Comparison of ENCODE assay signal across 8 cellular contexts in genomic region chr6:52598123-52598823, GRCh38. TPM values are rescaled to one million over a fixed set of nuclear protein-coding genes. Genes with fewer than 3 reads are reported as not detected.
DNase-seq lines count a peak whose midpoint lies in the region; ATAC-seq and TF ChIP-seq lines count a peak whose summit lies in the region.

No MANE protein-coding gene starts in this region.

- H3K4me2 ChIP-seq in neuronal stem cell (ENCODE audit: insufficient read depth, low read length, poor library complexity, severe bottlenecking), result no peak overlapping the region

- H3K79me1 ChIP-seq in neuronal stem cell (ENCODE audit: low read depth, low read length), result no peaks in the 10 kb centered on the region

- H2AFZ ChIP-seq in neuronal stem cell (ENCODE audit: low read length), result peak overlapping the region; percentile 90

- intact Hi-C loops in activated naive CD4-positive, alpha-beta T cell treated with anti-CD3 and anti-CD28 coated beads for 36 hours (cut with micrococcal nuclease), result loop anchor here (1.0 kb wide), 1 partner anchor 182 kb away; no protein-coding TSS in a partner anchor

- H2BK5ac ChIP-seq in neuronal stem cell (ENCODE audit: low read length), result no peak overlapping the region

- H3K9me3 ChIP-seq in MG63 (no peaks in the 10 kb centered on the region), WERI-Rb-1 (ENCODE audit: severe bottlenecking) (no peaks in the 10 kb centered on the region), neuronal stem cell (replicated peaks in 1 of 2; ENCODE audit: control insufficient read depth in 2 of 2, insufficient read depth in 1 of 2, low read depth in 1 of 2, low read length in 2 of 2) (no peaks in the 10 kb centered on the region)

- no peak overlapping the region for H2AK5ac ChIP-seq in neuronal stem cell (ENCODE audit: low read depth, low read length)

- H3K4me3 Mint-ChIP-seq in activated naive CD4-positive, alpha-beta T cell treated with anti-CD3 and anti-CD28 coated beads for 36 hours, result no peak overlapping the region

- peak overlapping the region; percentile 87 for H4K8ac ChIP-seq in neuronal stem cell (ENCODE audit: low read depth, low read length)

- H3K18ac ChIP-seq in neuronal stem cell (ENCODE audit: low read length), result peak overlapping the region; percentile 50

- H3K23ac ChIP-seq in neuronal stem cell (ENCODE audit: low read depth, low read length, poor library complexity), result no peak overlapping the region

- WGBS in neuronal stem cell (ENCODE audit: extremely low coverage in 2 of 2, insufficient read length in 2 of 2, insufficient replicate concordance in 1 of 2), 2 donors, result no CpG with 5 or more reads among the region's 12 CpGs

- H3K27me3 Mint-ChIP-seq in activated naive CD4-positive, alpha-beta T cell treated with anti-CD3 and anti-CD28 coated beads for 36 hours (ENCODE audit: low read depth), result no peaks in the 10 kb centered on the region

- H2BK120ac ChIP-seq in neuronal stem cell (ENCODE audit: low read depth, low read length), result no peak overlapping the region

- no peaks in the 10 kb centered on the region for H3K36me3 Mint-ChIP-seq in activated naive CD4-positive, alpha-beta T cell treated with anti-CD3 and anti-CD28 coated beads for 36 hours (ENCODE audit: low read depth)

- H3K36me3 ChIP-seq in MG63, result no peaks in the 10 kb centered on the region
- no peaks in the 10 kb centered on the region for H3K36me3 ChIP-seq in WERI-Rb-1
- no peaks in the 10 kb centered on the region for H3K36me3 ChIP-seq in neuronal stem cell (replicated peaks in 1 of 2; ENCODE audit: control insufficient read depth in 2 of 2, insufficient read depth in 2 of 2, low read length in 2 of 2)

- no peak overlapping the region for H3K4ac ChIP-seq in neuronal stem cell (ENCODE audit: low read length)

- no peak overlapping the region for H2BK15ac ChIP-seq in neuronal stem cell (ENCODE audit: low read length)

- TF ChIP-seq CTCF in WERI-Rb-1 (IDR thresholded peaks at IDR 0.05; ENCODE audit: low read depth, low read length), result peak; percentile 79
- TF ChIP-seq CTCF in foreskin fibroblast (IDR thresholded peaks at IDR 0.05; ENCODE audit: low read depth, low read length), result peak; percentile 79

- no peaks in the 10 kb centered on the region for H3K9me3 Mint-ChIP-seq in activated naive CD4-positive, alpha-beta T cell treated with anti-CD3 and anti-CD28 coated beads for 36 hours

- H3K4me3 ChIP-seq in MG63, result peak overlapping the region; percentile 7
- H3K4me3 ChIP-seq in WERI-Rb-1 (ENCODE audit: low read depth, low read length), result peak overlapping the region; percentile 6; the same call in 1 of the 2 replicates
- H3K4me3 ChIP-seq in foreskin fibroblast (ENCODE audit: low read depth in 1 of 2, low read length in 2 of 2), result peak overlapping the region in 1 of 2 donors; percentile 7
- H3K4me3 ChIP-seq in neuronal stem cell (ENCODE audit: low read length in 2 of 2), result no peak overlapping the region

- no peak for ATAC-seq in HG02571 (IDR thresholded peaks at IDR 0.05; ENCODE audit: unreplicated experiment)
- no peak for ATAC-seq in HG02970 (IDR thresholded peaks at IDR 0.05; ENCODE audit: low FRiP score, unreplicated experiment)

- CTCF ChIA-PET in activated naive CD4-positive, alpha-beta T cell treated with anti-CD3 and anti-CD28 coated beads for 36 hours (lab: Charles Lee), result interaction anchor here (0.8 to 1.9 kb wide), 7 partner anchors 9 to 183 kb away, joined by 3 to 10 read pairs (median 4); no protein-coding TSS in a partner anchor

- H3K27ac ChIP-seq in WERI-Rb-1 (peak overlapping the region; percentile 58), neuronal stem cell (replicated peaks; ENCODE audit: low read length) (no peak overlapping the region)

- H2BK12ac ChIP-seq in neuronal stem cell (ENCODE audit: low read length), result no peak overlapping the region

- no peak overlapping the region for H3K27ac Mint-ChIP-seq in activated naive CD4-positive, alpha-beta T cell treated with anti-CD3 and anti-CD28 coated beads for 36 hours

- H3K27me3 ChIP-seq in MG63 (no peaks in the 10 kb centered on the region), WERI-Rb-1 (ENCODE audit: insufficient read depth, low read depth, severe bottlenecking) (no peaks in the 10 kb centered on the region), neuronal stem cell (ENCODE audit: control insufficient read depth in 3 of 3, insufficient read depth in 3 of 3, low read depth in 1 of 3, low read length in 3 of 3) (no peaks in the 10 kb centered on the region)

- peaks cover 10 to 16% of the 10 kb centered on the region in 2 donors for H3K4me1 ChIP-seq in neuronal stem cell (ENCODE audit: control insufficient read depth in 2 of 2, insufficient read depth in 1 of 2, low read depth in 1 of 2, low read length in 2 of 2)

- peak; percentile 35 for DNase-seq in activated naive CD4-positive, alpha-beta T cell treated with anti-CD3 and anti-CD28 coated beads for 36 hours
- no peak for DNase-seq in activated naive CD4-positive, alpha-beta T cell treated with Interleukin-2 at 50 U/mL for 16 hours
- DNase-seq in MG63, result peak; percentile 99
- peak; percentile 95 for DNase-seq in WERI-Rb-1
- DNase-seq in foreskin fibroblast, result peak; percentile 77 to 89
- peak; percentile 62 for DNase-seq in neuronal stem cell (ENCODE audit: low spot score)

- peaks cover 14% of the 10 kb centered on the region for H3K4me1 Mint-ChIP-seq in activated naive CD4-positive, alpha-beta T cell treated with anti-CD3 and anti-CD28 coated beads for 36 hours (ENCODE audit: low read depth)

- no peak overlapping the region for H4K91ac ChIP-seq in neuronal stem cell (ENCODE audit: low read depth, low read length, poor library complexity)

- no peak overlapping the region for H3K14ac ChIP-seq in neuronal stem cell (ENCODE audit: low read length)

- no peak overlapping the region for H3K9ac ChIP-seq in neuronal stem cell (ENCODE audit: low read depth, low read length, poor library complexity)

RNA-seq across cellular contexts. Expression of gene TRAM2, which starts 21.4 kb away (rescaled TPM):
- total RNA-seq in activated naive CD4-positive, alpha-beta T cell treated with anti-CD3 and anti-CD28 coated beads for 36 hours, result 1 to 10 TPM; 2.5 to 2.9 TPM
- total RNA-seq in MG63 (2014; rRNA removed; shearing (Covaris generic); ENCODE audit: low replicate concordance), result 206 and 243 TPM in 2 replicates
- polyA plus RNA-seq in neuronal stem cell (2013, experiment 1 of 2), result 13.2 TPM
- 14.0 TPM for polyA plus RNA-seq in neuronal stem cell (2013, experiment 2 of 2)

Comparison
In these comparisons a context has a peak if more than half of its experiments do, and no peak if none do; other contexts are left out.
1. H3K4me3 ChIP-seq: peak in MG63 (single experiment) and WERI-Rb-1 (single experiment); none in neuronal stem cell (0 of 2).
2. RNA of gene TRAM2, which starts 21.4 kb away (total RNA-seq): 206 to 243 TPM in MG63; 2.5 to 2.9 TPM in activated naive CD4-positive, alpha-beta T cell treated with anti-CD3 and anti-CD28 coated beads for 36 hours; every median in the first group is over 10 times any median in the second.